Comparison of ENCODE assay signal across 8 cellular contexts in genomic region chr6:37704923-37705238, GRCh38.
DNase-seq lines count a peak whose midpoint lies in the region; ATAC-seq and TF ChIP-seq lines count a peak whose summit lies in the region.

No MANE protein-coding gene starts in this region.

- CTCF ChIA-PET in AG04449 (lab: Yijun Ruan, JAX) = interaction anchor here (0.6 to 3.1 kb wide), 55 partner anchors 10 to 869 kb away, joined by 3 to 31 read pairs (median 4); no protein-coding TSS in a partner anchor

- ATAC-seq in HG02759 (IDR thresholded peaks at IDR 0.05; ENCODE audit: unreplicated experiment) (peak; percentile 11), GM21515 (IDR thresholded peaks at IDR 0.05; ENCODE audit: unreplicated experiment) (no peak), GM19351 (IDR thresholded peaks at IDR 0.05; ENCODE audit: unreplicated experiment) (no peak), GM19328 (IDR thresholded peaks at IDR 0.05; ENCODE audit: unreplicated experiment) (no peak)
- ATAC-seq in central memory CD8-positive, alpha-beta T cell (replicated peaks; ENCODE audit: extremely low read depth, poor library complexity, severe bottlenecking) = no peak

- peak overlapping the region; percentile 51 for H3K27ac ChIP-seq in muscle layer of duodenum (ENCODE audit: low read length)

- no peaks in the 10 kb centered on the region for H3K27me3 ChIP-seq in muscle layer of duodenum (ENCODE audit: low read depth, low read length)

- peaks cover 7% of the 10 kb centered on the region for H3K36me3 Mint-ChIP-seq in central memory CD8-positive, alpha-beta T cell (ENCODE audit: insufficient read depth)

- H3K4me1 Mint-ChIP-seq in central memory CD8-positive, alpha-beta T cell = peaks cover 18% of the 10 kb centered on the region

- no peaks in the 10 kb centered on the region for H3K36me3 ChIP-seq in muscle layer of duodenum (ENCODE audit: control insufficient read depth in 1 of 2, insufficient read depth in 2 of 2, low read length in 2 of 2)

- H3K9me3 Mint-ChIP-seq in central memory CD8-positive, alpha-beta T cell = no peaks in the 10 kb centered on the region

- peak overlapping the region; percentile 51 for H3K27ac Mint-ChIP-seq in central memory CD8-positive, alpha-beta T cell (ENCODE audit: low read depth)

- H3K4me3 ChIP-seq in AG04449 (ENCODE audit: low read depth, low read length) (peak overlapping the region; percentile 51), muscle layer of duodenum (ENCODE audit: low read depth in 1 of 2, low read length in 2 of 2) (peak overlapping the region; percentile 58 to 59)

- no peaks in the 10 kb centered on the region for H3K9me3 ChIP-seq in muscle layer of duodenum (ENCODE audit: control insufficient read depth in 1 of 2, low read length in 2 of 2)

- peak overlapping the region; percentile 79 for H3K4me3 Mint-ChIP-seq in central memory CD8-positive, alpha-beta T cell

- H3K27me3 Mint-ChIP-seq in central memory CD8-positive, alpha-beta T cell = peaks cover 3% of the 10 kb centered on the region

- POLR2A ChIA-PET in AG04449 (lab: Yijun Ruan, JAX) = interaction anchor here (0.6 to 1.2 kb wide), 5 partner anchors 9 to 1037 kb away, joined by 3 to 7 read pairs (median 3); no protein-coding TSS in a partner anchor

- no peak for TF ChIP-seq CTCF in AG04449 (IDR thresholded peaks at IDR 0.05; ENCODE audit: insufficient read depth, low read length, missing control alignments)

- peaks cover 0 to 5% of the 10 kb centered on the region in 2 donors for H3K4me1 ChIP-seq in muscle layer of duodenum (ENCODE audit: control insufficient read depth in 1 of 2, insufficient read depth in 2 of 2, low read length in 2 of 2)

- no peak for DNase-seq in AG04449 (ENCODE audit: low read depth, low spot score)
- no peak for DNase-seq in central memory CD8-positive, alpha-beta T cell (ENCODE audit: low spot score in 2 of 2)
- no peak for DNase-seq in stimulated activated CD4-positive, alpha-beta T cell treated with anti-CD3 and anti-CD28 coated beads, Interleukin-1b, Interleukin-23, amount 100 ng/mL, for 48 hours
